ENCODE assay signal across 1 cellular context in the genomic region with DNA sequence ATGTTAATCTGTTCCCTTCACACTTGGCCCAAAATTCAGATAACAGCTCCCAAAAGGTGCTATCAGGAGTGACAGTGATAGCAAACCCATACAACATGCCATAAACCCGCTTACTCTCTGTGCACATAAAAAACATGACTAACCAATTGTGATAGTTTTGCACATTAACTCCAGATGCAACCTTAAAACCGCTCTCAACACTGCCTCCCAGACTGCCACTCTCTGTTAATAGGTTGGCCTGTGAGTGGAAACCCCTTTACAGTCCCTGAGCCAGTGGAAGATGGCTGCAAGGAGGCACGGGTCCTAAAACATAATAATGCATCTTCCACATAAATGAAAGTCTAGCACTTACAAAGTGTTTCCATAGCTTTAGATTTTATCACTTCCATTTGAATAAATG.
TF ChIP-seq lines count a peak whose summit lies in the region.

No MANE protein-coding gene starts in this region.

TF ChIP-seq in GM12878, 131 proteins besides CTCF, POLR2A, EP300 and RAD21:
- TF ChIP-seq REST (IDR thresholded peaks at IDR 0.05; ENCODE audit: low read depth, low read length) (no peak), YY1 (IDR thresholded peaks at IDR 0.05; ENCODE audit: low read depth, low read length) (no peak), MTA2 (IDR thresholded peaks at IDR 0.05; ENCODE audit: low read depth) (no peak), CHD4 (IDR thresholded peaks at IDR 0.05) (no peak), SMARCA5 (IDR thresholded peaks at IDR 0.05) (no peak), PRDM15 (CRISPR knock-in tag; IDR thresholded peaks at IDR 0.05) (no peak)
- TF ChIP-seq, protein P1, sequence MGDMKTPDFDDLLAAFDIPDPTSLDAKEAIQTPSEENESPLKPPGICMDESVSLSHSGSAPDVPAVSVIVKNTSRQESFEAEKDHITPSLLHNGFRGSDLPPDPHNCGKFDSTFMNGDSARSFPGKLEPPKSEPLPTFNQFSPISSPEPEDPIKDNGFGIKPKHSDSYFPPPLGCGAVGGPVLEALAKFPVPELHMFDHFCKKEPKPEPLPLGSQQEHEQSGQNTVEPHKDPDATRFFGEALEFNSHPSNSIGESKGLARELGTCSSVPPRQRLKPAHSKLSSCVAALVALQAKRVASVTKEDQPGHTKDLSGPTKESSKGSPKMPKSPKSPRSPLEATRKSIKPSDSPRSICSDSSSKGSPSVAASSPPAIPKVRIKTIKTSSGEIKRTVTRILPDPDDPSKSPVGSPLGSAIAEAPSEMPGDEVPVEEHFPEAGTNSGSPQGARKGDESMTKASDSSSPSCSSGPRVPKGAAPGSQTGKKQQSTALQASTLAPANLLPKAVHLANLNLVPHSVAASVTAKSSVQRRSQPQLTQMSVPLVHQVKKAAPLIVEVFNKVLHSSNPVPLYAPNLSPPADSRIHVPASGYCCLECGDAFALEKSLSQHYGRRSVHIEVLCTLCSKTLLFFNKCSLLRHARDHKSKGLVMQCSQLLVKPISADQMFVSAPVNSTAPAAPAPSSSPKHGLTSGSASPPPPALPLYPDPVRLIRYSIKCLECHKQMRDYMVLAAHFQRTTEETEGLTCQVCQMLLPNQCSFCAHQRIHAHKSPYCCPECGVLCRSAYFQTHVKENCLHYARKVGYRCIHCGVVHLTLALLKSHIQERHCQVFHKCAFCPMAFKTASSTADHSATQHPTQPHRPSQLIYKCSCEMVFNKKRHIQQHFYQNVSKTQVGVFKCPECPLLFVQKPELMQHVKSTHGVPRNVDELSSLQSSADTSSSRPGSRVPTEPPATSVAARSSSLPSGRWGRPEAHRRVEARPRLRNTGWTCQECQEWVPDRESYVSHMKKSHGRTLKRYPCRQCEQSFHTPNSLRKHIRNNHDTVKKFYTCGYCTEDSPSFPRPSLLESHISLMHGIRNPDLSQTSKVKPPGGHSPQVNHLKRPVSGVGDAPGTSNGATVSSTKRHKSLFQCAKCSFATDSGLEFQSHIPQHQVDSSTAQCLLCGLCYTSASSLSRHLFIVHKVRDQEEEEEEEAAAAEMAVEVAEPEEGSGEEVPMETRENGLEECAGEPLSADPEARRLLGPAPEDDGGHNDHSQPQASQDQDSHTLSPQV (IDR thresholded peaks at IDR 0.05): no peak
TF ChIP-seq in GM12878: peak in this region for 0.
